ENCODE assay signal across 8 cellular contexts in the genomic region with DNA sequence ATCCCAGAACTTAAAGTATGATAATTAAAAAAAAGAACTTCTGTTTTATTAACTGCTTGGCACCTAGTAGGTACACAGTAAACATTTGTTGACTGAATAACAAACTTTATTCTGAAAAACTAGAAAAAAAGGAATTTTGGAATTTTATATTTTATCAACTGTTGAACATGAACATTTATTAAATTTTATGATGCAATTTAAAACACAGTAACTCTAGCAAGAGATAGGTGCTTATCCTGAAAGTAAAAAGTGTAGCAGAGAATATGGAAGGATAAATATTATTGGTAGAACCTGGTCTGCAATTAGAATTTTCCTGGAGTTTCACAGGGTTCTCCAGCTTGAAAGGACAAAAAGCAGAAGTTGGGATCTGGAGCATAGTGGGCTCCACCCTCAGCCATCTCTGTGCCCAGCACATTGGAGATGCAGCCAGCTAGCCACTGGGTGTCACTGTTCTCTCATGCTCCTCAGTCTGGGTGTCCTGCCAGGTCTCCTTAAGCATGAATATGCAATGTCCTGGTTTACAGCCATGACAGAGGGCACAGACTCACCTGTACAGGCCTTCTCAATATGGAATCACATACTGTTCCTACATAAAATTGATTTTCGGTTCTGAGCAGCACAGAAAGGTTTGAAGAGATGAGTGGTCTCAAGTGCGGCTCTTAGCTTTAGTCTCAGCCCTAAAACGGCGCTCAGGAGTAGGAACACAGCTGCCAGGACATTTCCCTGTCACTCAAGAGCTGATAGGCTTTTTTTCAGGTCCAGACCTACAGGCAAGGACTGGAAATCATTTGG. TPM values are rescaled to one million over a fixed set of nuclear protein-coding genes. Genes with fewer than 3 reads are reported as not detected.
A peak's percentile ranks its signal among the peaks of the same experiment; 100 is the strongest.
DNase-seq lines count a peak whose midpoint lies in the region; ATAC-seq and TF ChIP-seq lines count a peak whose summit lies in the region.

No MANE protein-coding gene starts in this region.

- H3K27ac ChIP-seq in VCaP: peak overlapping the region; percentile 68

- H3K9me3 Mint-ChIP-seq in CD14-positive monocyte (peaks cover 0 to 14% (median 7%) of the 10 kb centered on the region in 7 donors), chondrocyte (ENCODE audit: low read depth) (peaks cover 23% of the 10 kb centered on the region)

- intact Hi-C loops in CD14-positive monocyte (cut with micrococcal nuclease): loop anchor here in 1 of 2 donors (5.0 kb wide), 1 partner anchor 566 kb away; no protein-coding TSS in a partner anchor

- H3K36me3 Mint-ChIP-seq in CD14-positive monocyte (no peaks in the 10 kb centered on the region), chondrocyte (ENCODE audit: low read depth) (peaks cover 1% of the 10 kb centered on the region)

- no peak overlapping the region for H3K27ac Mint-ChIP-seq in CD14-positive monocyte
- no peak overlapping the region for H3K27ac Mint-ChIP-seq in chondrocyte (ENCODE audit: unreplicated experiment)

- ATAC-seq in HG03196 (IDR thresholded peaks at IDR 0.05; ENCODE audit: unreplicated experiment): peak; percentile 97
- ATAC-seq in left lobe of liver: peak; percentile 100

- DNase-seq in CD14-positive monocyte (ENCODE audit: low spot score): peak; percentile 75
- peak; percentile 27 for DNase-seq in GM19238 (ENCODE audit: insufficient read length, low spot score)
- DNase-seq in NCI-H2196 (lab: John Stamatoyannopoulos, UW; ENCODE audit: unreplicated experiment): peak; percentile 74
- no peak for DNase-seq in chondrocyte (ENCODE audit: low spot score)
- peak; percentile 72 for DNase-seq in left lobe of liver (ENCODE audit: low spot score)
- DNase-seq in stimulated activated CD4-positive, alpha-beta T cell treated with anti-CD3 and anti-CD28 coated beads, TNF-alpha, amount 100 ng/mL, for 4 hours (ENCODE audit: low read depth in 3 of 3): peak; percentile 3 to 21 (median 21)

- H3K4me3 Mint-ChIP-seq in CD14-positive monocyte (no peak overlapping the region), chondrocyte (ENCODE audit: unreplicated experiment) (no peak overlapping the region)

- peak; percentile 85 for TF ChIP-seq CTCF in CD14-positive monocyte (IDR thresholded peaks at IDR 0.05)
- TF ChIP-seq CTCF in VCaP (conservative IDR thresholded peaks at IDR 0.05): peak; percentile 94
- TF ChIP-seq CTCF in chondrocyte (IDR thresholded peaks at IDR 0.05): peak; percentile 87

- H3K27me3 Mint-ChIP-seq in CD14-positive monocyte (ENCODE audit: low read depth in 3 of 3): peaks cover 13 to 34% (median 21%) of the 10 kb centered on the region in 3 donors
- H3K27me3 Mint-ChIP-seq in chondrocyte (ENCODE audit: low read depth): peaks cover 32% of the 10 kb centered on the region

- H3K4me1 Mint-ChIP-seq in CD14-positive monocyte: peaks cover 8% of the 10 kb centered on the region
- H3K4me1 Mint-ChIP-seq in chondrocyte (ENCODE audit: low read depth): no peaks in the 10 kb centered on the region

RNA-seq across cellular contexts. Expression of a gene that starts 31.7 kb away (rescaled TPM):
- polyA plus RNA-seq in CD14-positive monocyte: not detected
- 0.22 TPM in 1 of 3 replicates, not detected in the others for total RNA-seq in chondrocyte
- 0.60 TPM for total RNA-seq in left lobe of liver
